ENCODE assay signal across 10 cellular contexts in the genomic region with DNA sequence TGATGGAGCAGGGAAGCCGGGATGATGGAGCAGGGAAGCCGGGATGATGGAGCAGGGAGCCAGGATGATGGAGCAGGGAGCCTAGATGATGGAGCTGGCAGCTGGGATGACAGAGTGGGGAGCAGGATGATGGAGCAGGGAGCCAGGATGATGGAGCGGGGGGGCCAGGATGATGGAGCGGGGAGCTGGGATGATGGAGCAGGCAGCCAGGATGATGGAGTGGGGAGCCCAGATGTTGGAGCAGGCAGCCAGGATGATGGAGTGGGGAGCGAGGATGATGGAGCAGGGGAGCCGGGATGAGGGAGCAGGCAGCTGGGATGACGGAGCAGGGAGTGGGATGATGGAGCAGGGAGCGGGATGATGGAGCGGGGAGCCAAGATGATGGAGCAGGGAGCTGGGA. TPM values are rescaled to one million over a fixed set of nuclear protein-coding genes. Genes with fewer than 3 reads are reported as not detected.
DNase-seq lines count a peak whose midpoint lies in the region; ATAC-seq and TF ChIP-seq lines count a peak whose summit lies in the region.
"Had no signal": no experiment of that assay in that cellular context is flagged by ENCODE, and none has a peak within 500 bp of the region (broad histone marks: within the 10 kb centered on the region; RNA-seq: fewer than 3 reads in every experiment).

No MANE protein-coding gene starts in this region.

- H3F3A ChIP-seq in PC-9 (ENCODE audit: insufficient read depth, low read depth): peaks cover 41% of the 10 kb centered on the region

- no peaks in the 10 kb centered on the region for H3K9me2 ChIP-seq in PC-9 (ENCODE audit: insufficient read depth)

- peak overlapping the region; percentile 85 for H3K27ac ChIP-seq in PC-9
- H3K27ac ChIP-seq: HL-60 had no signal

- H3K36me3 ChIP-seq in PC-9 (ENCODE audit: low read depth) (no peaks in the 10 kb centered on the region), HAP-1 (replicated peaks) (no peaks in the 10 kb centered on the region)
- H3K36me3 ChIP-seq: transverse colon had no signal

- H3K27me3 Mint-ChIP-seq in Calu3 (ENCODE audit: unreplicated experiment): no peaks in the 10 kb centered on the region
- no peaks in the 10 kb centered on the region for H3K27me3 Mint-ChIP-seq in chondrocyte (ENCODE audit: low read depth)
- H3K27me3 Mint-ChIP-seq in osteocyte (ENCODE audit: unreplicated experiment): no peaks in the 10 kb centered on the region

- intact Hi-C loops in Calu3 (cut with micrococcal nuclease; ENCODE audit: unreplicated experiment): no loop called here
- intact Hi-C loops in PC-9 (cut with micrococcal nuclease; ENCODE audit: unreplicated experiment): no loop called here

- TF ChIP-seq CTCF in Calu3 (IDR thresholded peaks at IDR 0.05; ENCODE audit: unreplicated experiment) (no peak), PC-9 (conservative IDR thresholded peaks at IDR 0.05) (no peak), chondrocyte (IDR thresholded peaks at IDR 0.05) (no peak), osteocyte (IDR thresholded peaks at IDR 0.05) (no peak)

- no peak overlapping the region for H2AFZ ChIP-seq in PC-9

- H3K27ac Mint-ChIP-seq in Calu3 (ENCODE audit: unreplicated experiment) (peak overlapping the region; percentile 11), chondrocyte (ENCODE audit: unreplicated experiment) (peak overlapping the region; percentile 98), osteocyte (ENCODE audit: unreplicated experiment) (peak overlapping the region; percentile 98)

- H3K27me3 ChIP-seq in PC-9 (ENCODE audit: insufficient read depth, low read depth) (no peaks in the 10 kb centered on the region), HAP-1 (ENCODE audit: low read depth) (no peaks in the 10 kb centered on the region)
- H3K27me3 ChIP-seq: transverse colon had no signal

- ATAC-seq in GM18505 (IDR thresholded peaks at IDR 0.05; ENCODE audit: unreplicated experiment): no peak

- BruUV-seq in Calu3 (replicated peaks; lab: Mats Ljungman, UMichigan) (no TSS peak), PC-9 (replicated peaks; lab: Mats Ljungman, UMichigan) (no TSS peak)

- no peaks in the 10 kb centered on the region for H3K9me3 Mint-ChIP-seq in Calu3 (ENCODE audit: low read depth, unreplicated experiment)
- peaks cover 5% of the 10 kb centered on the region for H3K9me3 Mint-ChIP-seq in chondrocyte (ENCODE audit: low read depth)
- no peaks in the 10 kb centered on the region for H3K9me3 Mint-ChIP-seq in osteocyte (ENCODE audit: unreplicated experiment)

- H3K79me2 ChIP-seq in PC-9 (ENCODE audit: low read depth): peaks cover 93% of the 10 kb centered on the region

- CTCF ChIA-PET in Calu3 (lab: Charles Lee) (interaction anchor here (0.6 to 1.8 kb wide), 5 partner anchors 8 to 132 kb away, joined by 3 to 6 read pairs (median 4); no protein-coding TSS in a partner anchor), PC-9 (lab: Charles Lee) (interaction anchor here (0.8 to 1.1 kb wide), 2 partner anchors 9 to 185 kb away, joined by 5 to 11 read pairs; no protein-coding TSS in a partner anchor)

- H3K4me3 ChIP-seq in PC-9 (no peak overlapping the region), HAP-1 (no peak overlapping the region)
- H3K4me3 ChIP-seq: transverse colon had no signal

- in situ Hi-C loops in HAP-1 (cut with MboI; ENCODE audit: low sequenced_read_pairs): no loop called here

- H3K4me1 Mint-ChIP-seq in Calu3 (ENCODE audit: low read depth, unreplicated experiment) (peaks cover 58% of the 10 kb centered on the region), chondrocyte (ENCODE audit: low read depth) (peaks cover 98% of the 10 kb centered on the region), osteocyte (ENCODE audit: unreplicated experiment) (peaks cover 76% of the 10 kb centered on the region)

- H3K4me3 Mint-ChIP-seq in Calu3 (ENCODE audit: low read depth, unreplicated experiment) (no peak overlapping the region), chondrocyte (ENCODE audit: unreplicated experiment) (peak overlapping the region; percentile 11), osteocyte (ENCODE audit: unreplicated experiment) (no peak overlapping the region)

- DNase-seq in Calu3 (no peak), PC-9 (no peak), chondrocyte (ENCODE audit: low spot score) (no peak), osteocyte (ENCODE audit: extremely low spot score, unreplicated experiment) (no peak), NCI-H2029 (lab: John Stamatoyannopoulos, UW) (no peak), HAP-1 (ENCODE audit: low spot score in 2 of 2) (no peak), MV-4-11 (lab: John Stamatoyannopoulos, UW) (no peak)
- DNase-seq: transverse colon had no signal

- no peak overlapping the region for H3K4me2 ChIP-seq in PC-9

- no peaks in the 10 kb centered on the region for H3K9me3 ChIP-seq in PC-9 (ENCODE audit: insufficient read depth, low read depth)
- no peaks in the 10 kb centered on the region for H3K9me3 ChIP-seq in HAP-1
- H3K9me3 ChIP-seq: transverse colon had no signal

- TF ChIP-seq POLR2A in GM18505 (IDR thresholded peaks at IDR 0.05; ENCODE audit: borderline replicate concordance, extremely low read depth, insufficient read depth, insufficient read length): no peak

- H3K36me3 Mint-ChIP-seq in Calu3 (ENCODE audit: insufficient read depth, unreplicated experiment) (peaks cover 19% of the 10 kb centered on the region), chondrocyte (ENCODE audit: low read depth) (peaks cover 7% of the 10 kb centered on the region), osteocyte (ENCODE audit: unreplicated experiment) (peaks cover 3% of the 10 kb centered on the region)

- no peaks in the 10 kb centered on the region; the same call in 1 of the 2 replicates for H4K20me1 ChIP-seq in PC-9 (ENCODE audit: insufficient read depth)

- POLR2A ChIA-PET in PC-9 (lab: Charles Lee; ENCODE audit: unreplicated experiment): no interaction called here

- H3K4me1 ChIP-seq in PC-9 (replicated peaks; ENCODE audit: insufficient read depth) (peaks cover 42% of the 10 kb centered on the region), HAP-1 (no peaks in the 10 kb centered on the region)

RNA-seq across cellular contexts. Expression of gene GALNT2, which starts 16.0 kb away (rescaled TPM):
- total RNA-seq in Calu3 (2022) (136 and 141 TPM in 2 replicates), PC-9 (2021) (104 and 121 TPM in 2 replicates), chondrocyte (210 to 276 TPM (median 223 TPM) in 3 replicates), osteocyte (149 TPM in 2 replicates)

Comparison
In these comparisons a context has a peak if more than half of its experiments do, and no peak if none do; other contexts are left out.
1. H3K27ac Mint-ChIP-seq: peak in every context shown above with its lines; median percentile 98 in chondrocyte; 98 in osteocyte; 11 in Calu3.